Comparison of ENCODE assay signal across 9 cellular contexts in the genomic region with DNA sequence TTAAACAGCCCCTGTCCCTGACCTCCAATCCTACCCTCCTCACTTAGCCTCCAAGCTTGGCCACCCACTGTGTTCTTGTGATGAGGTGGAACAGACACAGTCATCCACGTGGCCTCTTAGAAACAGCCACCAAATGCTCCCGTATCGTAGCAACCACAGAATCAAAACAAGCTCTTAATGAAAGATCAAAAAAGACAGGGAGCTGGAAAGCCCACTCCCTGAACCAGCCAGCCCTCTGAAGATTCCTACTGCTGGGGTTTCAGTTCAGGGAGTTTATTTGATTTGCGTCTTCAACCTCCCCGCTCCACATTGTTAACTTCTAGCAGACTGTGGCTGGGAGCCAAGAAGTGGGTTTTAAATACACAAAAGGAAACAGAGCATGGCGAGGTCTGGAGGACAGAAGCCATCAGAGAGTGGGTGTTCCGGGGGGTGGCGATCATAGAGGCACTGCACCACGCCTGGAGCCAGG.
A peak's percentile ranks its signal among the peaks of the same experiment; 100 is the strongest.
DNase-seq lines count a peak whose midpoint lies in the region; TF ChIP-seq lines count a peak whose summit lies in the region.
"Had no signal": no experiment of that assay in that cellular context is flagged by ENCODE, and none has a peak within 500 bp of the region (broad histone marks: within the 10 kb centered on the region; RNA-seq: fewer than 3 reads in every experiment).

No MANE protein-coding gene starts in this region.

- TF ChIP-seq CTCF in neural crest cell (conservative IDR thresholded peaks at IDR 0.05): no peak

- DNase-seq in DMS79 (lab: John Stamatoyannopoulos, UW) (peak; percentile 93), NCI-H146 (lab: John Stamatoyannopoulos, UW) (peak; percentile 41), neural crest cell (ENCODE audit: low read depth, low spot score) (no peak), GM19238 (ENCODE audit: insufficient read length, low spot score) (no peak), GF-D8 (lab: John Stamatoyannopoulos, UW) (no peak), T-helper 2 cell (no peak)
- no peak for DNase-seq in effector CD4-positive, alpha-beta T cell

- H3K27ac ChIP-seq in cingulate gyrus (ENCODE audit: low read depth, low read length): peak overlapping the region; percentile 24

- peaks cover 7% of the 10 kb centered on the region for H3K9me3 Mint-ChIP-seq in neural crest cell

- peak overlapping the region; percentile 12 for H3K27ac Mint-ChIP-seq in neural crest cell (ENCODE audit: unreplicated experiment)
- H3K27ac Mint-ChIP-seq: T-helper 1 cell treated with Interleukin-12 subunit alpha and Interleukin-12 subunit beta and Interleukin-4 antibody, amounts not matched to agents 30 μg/mL and 1 μg/mL, for 36 hours had no signal

- no peaks in the 10 kb centered on the region for H3K27me3 Mint-ChIP-seq in neural crest cell (ENCODE audit: low read depth)

- H3K4me3 Mint-ChIP-seq in neural crest cell: no peak overlapping the region
- H3K4me3 Mint-ChIP-seq: T-helper 1 cell treated with Interleukin-12 subunit alpha and Interleukin-12 subunit beta and Interleukin-4 antibody, amounts not matched to agents 30 μg/mL and 1 μg/mL, for 36 hours had no signal

- H3K36me3 Mint-ChIP-seq in neural crest cell (ENCODE audit: low read depth): peaks cover 41% of the 10 kb centered on the region

- H3K4me1 Mint-ChIP-seq in neural crest cell: peaks cover 7% of the 10 kb centered on the region

Comparison
In these comparisons a context has a peak if more than half of its experiments do, and no peak if none do; other contexts are left out.
1. DNase-seq: peak in DMS79 (single experiment) and NCI-H146 (single experiment); none in neural crest cell (single experiment), effector CD4-positive, alpha-beta T cell (single experiment), GM19238 (single experiment), GF-D8 (single experiment) and T-helper 2 cell (0 of 5).